8 cellular contexts compared by ENCODE assay signal in the genomic region with DNA sequence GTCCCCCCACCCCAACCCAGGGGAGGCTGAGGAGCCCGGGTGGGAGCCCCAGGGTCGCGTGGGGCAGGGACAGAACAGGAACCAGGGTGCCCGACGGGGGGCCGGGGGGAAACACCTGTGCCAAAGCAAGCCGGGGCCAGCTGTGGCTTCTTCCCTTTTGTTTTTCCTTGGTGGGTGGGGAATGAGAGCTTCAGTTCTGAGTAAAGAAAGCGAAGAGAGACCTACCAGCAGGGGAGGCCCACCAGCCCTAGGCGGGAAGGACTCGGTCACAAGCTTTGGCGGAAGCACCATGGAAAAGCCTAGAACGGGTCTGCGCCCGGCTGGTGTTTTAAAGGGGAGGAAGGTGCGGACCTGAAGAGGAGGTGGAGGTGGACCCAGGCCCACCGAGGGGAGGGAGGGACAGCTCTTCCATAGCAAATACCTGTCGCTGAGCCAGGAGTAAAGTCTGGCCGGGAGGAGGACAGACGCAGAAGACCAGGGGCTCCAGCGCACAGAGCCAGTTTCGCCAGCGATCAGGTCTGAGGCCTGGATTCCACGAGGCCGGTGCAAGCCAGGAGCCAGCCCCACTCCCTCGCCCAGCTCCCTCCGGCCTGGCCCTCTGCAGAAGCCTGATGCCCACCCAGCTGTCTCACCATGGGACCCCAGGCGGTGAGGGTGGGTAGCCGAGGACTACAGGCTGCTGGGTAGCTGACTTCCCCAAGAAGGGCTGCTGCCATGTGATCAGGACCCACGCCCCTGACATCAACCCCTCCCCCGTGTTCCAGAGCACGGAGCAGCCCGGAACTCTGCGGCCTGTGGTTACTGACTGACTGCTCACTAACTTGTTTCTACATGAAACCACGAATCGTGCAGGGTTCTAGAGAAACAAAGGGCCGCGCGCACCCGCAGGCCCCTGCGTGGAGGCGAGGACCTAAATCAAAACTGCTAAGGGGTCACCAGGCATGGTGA. TPM values are rescaled to one million over a fixed set of nuclear protein-coding genes. Genes with fewer than 3 reads are reported as not detected.
DNase-seq lines count a peak whose midpoint lies in the region; ATAC-seq lines count a peak whose summit lies in the region.

No MANE protein-coding gene starts in this region.

- CTCF ChIA-PET in activated CD8-positive, alpha-beta T cell treated with anti-CD3 and anti-CD28 coated beads, Interleukin-2, amount 10 ng/mL, durations not matched to agents 7 days and 5 days (lab: Charles Lee): interaction anchor here (1.0 to 1.6 kb wide), 4 partner anchors 10 to 57 kb away, joined by 4 to 20 read pairs (median 6); a partner anchor contains a TSS

- peak overlapping the region; percentile 73 for H3K4me3 Mint-ChIP-seq in activated CD8-positive, alpha-beta T cell treated with anti-CD3 and anti-CD28 coated beads, Interleukin-2, amount 10 ng/mL, durations not matched to agents 7 days and 5 days
- H3K4me3 Mint-ChIP-seq in stimulated activated naive B cell treated with anti-CD40 and anti-IgM and Interleukin-4, amounts not matched to agents 10 μg/mL and 1 μg/mL and 100 μg/mL, for 72 hours: peak overlapping the region; percentile 81 to 98

- peak overlapping the region; percentile 100 for H3K27ac Mint-ChIP-seq in activated CD8-positive, alpha-beta T cell treated with anti-CD3 and anti-CD28 coated beads, Interleukin-2, amount 10 ng/mL, durations not matched to agents 7 days and 5 days
- peak overlapping the region; percentile 97 for H3K27ac Mint-ChIP-seq in stimulated activated naive B cell treated with anti-CD40 and anti-IgM and Interleukin-4, amounts not matched to agents 10 μg/mL and 1 μg/mL and 100 μg/mL, for 72 hours

- POLR2A ChIA-PET in activated CD8-positive, alpha-beta T cell treated with anti-CD3 and anti-CD28 coated beads, Interleukin-2, amount 10 ng/mL, durations not matched to agents 7 days and 5 days (lab: Charles Lee): interaction anchor here (0.7 to 14.7 kb wide), 10 partner anchors 9 to 458 kb away, joined by 3 to 244 read pairs (median 4); a partner anchor contains a TSS

- H3K27me3 ChIP-seq in endocrine pancreas (ENCODE audit: control insufficient read depth, insufficient read depth, low read length): no peaks in the 10 kb centered on the region
- no peaks in the 10 kb centered on the region for H3K27me3 ChIP-seq in muscle layer of duodenum (ENCODE audit: low read depth, low read length)

- H3K4me1 Mint-ChIP-seq in activated CD8-positive, alpha-beta T cell treated with anti-CD3 and anti-CD28 coated beads, Interleukin-2, amount 10 ng/mL, durations not matched to agents 7 days and 5 days (ENCODE audit: low read depth): peaks cover 81% of the 10 kb centered on the region
- H3K4me1 Mint-ChIP-seq in stimulated activated naive B cell treated with anti-CD40 and anti-IgM and Interleukin-4, amounts not matched to agents 10 μg/mL and 1 μg/mL and 100 μg/mL, for 72 hours: peaks cover 65 to 91% of the 10 kb centered on the region in 2 donors

- peak overlapping the region; percentile 10 for H3K9ac ChIP-seq in endocrine pancreas (ENCODE audit: control insufficient read depth, insufficient read depth, low read length)

- H3K4me1 ChIP-seq in endocrine pancreas (ENCODE audit: control insufficient read depth, insufficient read depth, low read length) (peaks cover 15% of the 10 kb centered on the region), muscle layer of duodenum (ENCODE audit: control insufficient read depth in 1 of 2, insufficient read depth in 2 of 2, low read length in 2 of 2) (peaks cover 55 to 71% of the 10 kb centered on the region in 2 donors)

- no peaks in the 10 kb centered on the region for H3K27me3 Mint-ChIP-seq in activated CD8-positive, alpha-beta T cell treated with anti-CD3 and anti-CD28 coated beads, Interleukin-2, amount 10 ng/mL, durations not matched to agents 7 days and 5 days (ENCODE audit: low read depth)
- no peaks in the 10 kb centered on the region for H3K27me3 Mint-ChIP-seq in stimulated activated naive B cell treated with anti-CD40 and anti-IgM and Interleukin-4, amounts not matched to agents 10 μg/mL and 1 μg/mL and 100 μg/mL, for 72 hours

- H3K36me3 ChIP-seq in endocrine pancreas (ENCODE audit: control insufficient read depth, insufficient read depth, low read length) (no peaks in the 10 kb centered on the region), muscle layer of duodenum (ENCODE audit: control insufficient read depth in 1 of 2, insufficient read depth in 2 of 2, low read length in 2 of 2) (peaks cover 4 to 12% of the 10 kb centered on the region in 2 donors)

- H3K4me3 ChIP-seq in endocrine pancreas (ENCODE audit: control insufficient read depth, insufficient read depth, low read length) (no peak overlapping the region), muscle layer of duodenum (ENCODE audit: low read depth in 1 of 2, low read length in 2 of 2) (peak overlapping the region; percentile 55 to 78)

- ATAC-seq in GM21576 (IDR thresholded peaks at IDR 0.05; ENCODE audit: unreplicated experiment): peak; percentile 67
- ATAC-seq in activated CD8-positive, alpha-beta T cell treated with anti-CD3 and anti-CD28 coated beads, Interleukin-2, amount 10 ng/mL, durations not matched to agents 7 days and 5 days: peak; percentile 73
- peak; percentile 79 for ATAC-seq in stimulated activated naive B cell treated with anti-CD40 and anti-IgM and Interleukin-4, amounts not matched to agents 10 μg/mL and 1 μg/mL and 100 μg/mL, for 72 hours (replicated peaks)

- peak; percentile 61 for DNase-seq in Daoy (ENCODE audit: low read depth)
- peak; percentile 60 for DNase-seq in LHCN-M2 (ENCODE audit: low read depth)
- DNase-seq in activated CD8-positive, alpha-beta T cell treated with anti-CD3 and anti-CD28 coated beads, Interleukin-2, amount 10 ng/mL, durations not matched to agents 7 days and 5 days: peak; percentile 97
- peak; percentile 87 for DNase-seq in stimulated activated naive B cell treated with anti-CD40 and anti-IgM and Interleukin-4, amounts not matched to agents 10 μg/mL and 1 μg/mL and 100 μg/mL, for 72 hours
- DNase-seq in dedifferentiated amniotic fluid mesenchymal stem cell (ENCODE audit: extremely low spot score): no peak

- peak overlapping the region; percentile 89 for H3K27ac ChIP-seq in muscle layer of duodenum (ENCODE audit: low read length)

- H3K9me3 Mint-ChIP-seq in activated CD8-positive, alpha-beta T cell treated with anti-CD3 and anti-CD28 coated beads, Interleukin-2, amount 10 ng/mL, durations not matched to agents 7 days and 5 days (ENCODE audit: insufficient read depth): no peaks in the 10 kb centered on the region
- peaks cover 0 to 4% of the 10 kb centered on the region in 2 donors for H3K9me3 Mint-ChIP-seq in stimulated activated naive B cell treated with anti-CD40 and anti-IgM and Interleukin-4, amounts not matched to agents 10 μg/mL and 1 μg/mL and 100 μg/mL, for 72 hours

- peaks cover 76% of the 10 kb centered on the region for H3K36me3 Mint-ChIP-seq in activated CD8-positive, alpha-beta T cell treated with anti-CD3 and anti-CD28 coated beads, Interleukin-2, amount 10 ng/mL, durations not matched to agents 7 days and 5 days (ENCODE audit: low read depth)
- H3K36me3 Mint-ChIP-seq in stimulated activated naive B cell treated with anti-CD40 and anti-IgM and Interleukin-4, amounts not matched to agents 10 μg/mL and 1 μg/mL and 100 μg/mL, for 72 hours: peaks cover 87 to 90% of the 10 kb centered on the region in 2 donors

- no peaks in the 10 kb centered on the region for H3K9me3 ChIP-seq in endocrine pancreas (ENCODE audit: control insufficient read depth, low read length)
- no peaks in the 10 kb centered on the region for H3K9me3 ChIP-seq in muscle layer of duodenum (ENCODE audit: control insufficient read depth in 1 of 2, low read length in 2 of 2)

RNA-seq across cellular contexts. Expression of a gene that starts 0.8 kb away (rescaled TPM):
- 58.7 and 62.9 TPM in 2 replicates for total RNA-seq in Daoy (2014; rRNA removed; shearing (Covaris generic))
- total RNA-seq in LHCN-M2 (2014; rRNA removed): 179 and 197 TPM in 2 replicates
- polyA plus RNA-seq in LHCN-M2 (2012): 146 TPM
- total RNA-seq in activated CD8-positive, alpha-beta T cell treated with anti-CD3 and anti-CD28 coated beads, Interleukin-2, amount 10 ng/mL, durations not matched to agents 7 days and 5 days: 100 to 1,000 TPM; 154 to 161 TPM

RNA-seq across cellular contexts. Expression of a gene that starts 57.6 kb away (rescaled TPM):
- total RNA-seq in Daoy (2014; rRNA removed; shearing (Covaris generic)): 17.1 and 18.2 TPM in 2 replicates
- 17.3 and 18.0 TPM in 2 replicates for total RNA-seq in LHCN-M2 (2014; rRNA removed)
- 8.3 TPM for polyA plus RNA-seq in LHCN-M2 (2012)
- 10 to 100 TPM; 22.8 to 25.3 TPM for total RNA-seq in activated CD8-positive, alpha-beta T cell treated with anti-CD3 and anti-CD28 coated beads, Interleukin-2, amount 10 ng/mL, durations not matched to agents 7 days and 5 days
